Comparison of ENCODE assay signal across 11 cellular contexts in the genomic region with DNA sequence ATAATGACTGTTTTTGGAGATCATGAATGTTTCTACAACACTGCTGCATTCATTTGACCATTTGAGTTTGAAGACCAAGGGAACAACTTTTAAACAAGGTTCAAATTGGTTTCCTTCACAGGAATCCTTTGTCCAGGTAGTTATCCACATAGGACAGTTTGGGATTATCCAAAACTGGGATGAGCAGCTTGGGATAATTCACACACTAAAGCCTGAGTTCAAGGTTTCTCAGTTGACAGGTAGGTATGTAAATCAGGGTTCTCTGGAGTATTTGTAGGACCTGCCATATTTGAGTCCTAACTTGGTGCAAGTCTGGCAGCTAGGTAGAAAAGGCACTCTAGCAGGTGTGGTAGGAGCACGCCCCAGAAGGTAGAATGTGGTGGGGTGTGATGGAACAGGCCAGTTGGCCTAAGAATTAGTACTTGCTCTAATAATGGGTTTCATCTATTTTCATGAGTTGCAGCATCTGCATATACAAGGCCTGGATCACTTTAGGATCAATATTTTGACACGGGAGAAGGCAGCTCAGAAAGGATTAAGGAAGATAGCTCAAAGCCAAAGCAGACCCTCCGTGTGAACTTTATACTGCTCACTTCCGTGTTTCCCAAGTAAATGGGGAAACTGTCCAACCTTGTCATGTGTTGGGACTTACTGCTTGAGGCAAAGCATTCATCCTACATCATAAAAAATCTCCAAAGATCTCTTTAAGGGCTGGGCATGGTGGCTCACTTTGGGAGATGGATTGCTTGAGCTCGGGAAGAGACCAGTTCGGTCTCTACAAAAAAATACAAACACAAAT. TPM values are rescaled to one million over a fixed set of nuclear protein-coding genes. Genes with fewer than 3 reads are reported as not detected.
A peak's percentile ranks its signal among the peaks of the same experiment; 100 is the strongest.
DNase-seq lines count a peak whose midpoint lies in the region; ATAC-seq and TF ChIP-seq lines count a peak whose summit lies in the region.
"Had no signal": no experiment of that assay in that cellular context is flagged by ENCODE, and none has a peak within 500 bp of the region (broad histone marks: within the 10 kb centered on the region; RNA-seq: fewer than 3 reads in every experiment).

No MANE protein-coding gene starts in this region.

- peak overlapping the region; percentile 54 for H3K27ac Mint-ChIP-seq in activated CD4-positive, alpha-beta memory T cell treated with anti-CD3 and anti-CD28 coated beads, Interleukin-2, amount 10 ng/mL, durations not matched to agents 7 days and 5 days
- H3K27ac Mint-ChIP-seq in naive B cell: peak overlapping the region in 4 of 6 donors; percentile 20 to 76 (median 53)

- peak overlapping the region; percentile 92; the same call in 1 of the 2 replicates for H3K4me3 ChIP-seq in HFF-Myc (replicated peaks; ENCODE audit: low read depth, low read length)
- H3K4me3 ChIP-seq: lung, testis had no signal

- H3K9me3 Mint-ChIP-seq in activated CD4-positive, alpha-beta memory T cell treated with anti-CD3 and anti-CD28 coated beads, Interleukin-2, amount 10 ng/mL, durations not matched to agents 7 days and 5 days: no peaks in the 10 kb centered on the region
- no peaks in the 10 kb centered on the region for H3K9me3 Mint-ChIP-seq in naive B cell

- H3K27me3 Mint-ChIP-seq in activated CD4-positive, alpha-beta memory T cell treated with anti-CD3 and anti-CD28 coated beads, Interleukin-2, amount 10 ng/mL, durations not matched to agents 7 days and 5 days: no peaks in the 10 kb centered on the region
- no peaks in the 10 kb centered on the region for H3K27me3 Mint-ChIP-seq in naive B cell

- DNase-seq in CMK (ENCODE audit: low read depth): peak; percentile 44
- no peak for DNase-seq in HFF-Myc (ENCODE audit: extremely low read depth, low read depth)
- DNase-seq in activated CD4-positive, alpha-beta memory T cell treated with anti-CD3 and anti-CD28 coated beads, Interleukin-2, amount 10 ng/mL, durations not matched to agents 7 days and 5 days: no peak
- no peak for DNase-seq in naive B cell
- no peak for DNase-seq in amygdala (lab: John Stamatoyannopoulos, UW)
- DNase-seq in iPS-NIHi11 (ENCODE audit: low spot score): no peak
- DNase-seq: NCI-H1930, testis had no signal

- ATAC-seq in naive B cell (ENCODE audit: low read depth in 2 of 2) (no peak), HG03039 (IDR thresholded peaks at IDR 0.05; ENCODE audit: unreplicated experiment) (no peak), HG03280 (IDR thresholded peaks at IDR 0.05; ENCODE audit: unreplicated experiment) (no peak)

- TF ChIP-seq CTCF in HFF-Myc (IDR thresholded peaks at IDR 0.05; ENCODE audit: low read depth, low read length, missing control alignments): no peak

- POLR2A ChIA-PET in activated CD4-positive, alpha-beta memory T cell treated with anti-CD3 and anti-CD28 coated beads, Interleukin-2, amount 10 ng/mL, durations not matched to agents 7 days and 5 days (lab: Charles Lee): interaction anchor here (1.0 to 10.4 kb wide), 11 partner anchors 7 to 330 kb away, joined by 3 to 264 read pairs (median 40); a partner anchor contains a TSS

- H3K4me3 Mint-ChIP-seq in activated CD4-positive, alpha-beta memory T cell treated with anti-CD3 and anti-CD28 coated beads, Interleukin-2, amount 10 ng/mL, durations not matched to agents 7 days and 5 days: no peak overlapping the region
- H3K4me3 Mint-ChIP-seq in naive B cell: peak overlapping the region in 1 of 8 donors; percentile 52

- CTCF ChIA-PET in activated CD4-positive, alpha-beta memory T cell treated with anti-CD3 and anti-CD28 coated beads, Interleukin-2, amount 10 ng/mL, durations not matched to agents 7 days and 5 days (lab: Charles Lee): interaction anchor here (1.3 to 1.6 kb wide), 3 partner anchors 70 to 329 kb away, joined by 3 to 9 read pairs (median 3); a partner anchor contains a TSS

- H3K36me3 Mint-ChIP-seq in activated CD4-positive, alpha-beta memory T cell treated with anti-CD3 and anti-CD28 coated beads, Interleukin-2, amount 10 ng/mL, durations not matched to agents 7 days and 5 days (ENCODE audit: low read depth): peaks cover 60% of the 10 kb centered on the region
- H3K36me3 Mint-ChIP-seq in naive B cell: peaks cover 11 to 12% of the 10 kb centered on the region in 2 donors

- H3K4me1 Mint-ChIP-seq in activated CD4-positive, alpha-beta memory T cell treated with anti-CD3 and anti-CD28 coated beads, Interleukin-2, amount 10 ng/mL, durations not matched to agents 7 days and 5 days: peaks cover 35% of the 10 kb centered on the region
- H3K4me1 Mint-ChIP-seq in naive B cell: peaks cover 18 to 41% (median 33%) of the 10 kb centered on the region in 3 donors

RNA-seq across cellular contexts. Expression of a gene that starts 14.1 kb away (rescaled TPM):
- total RNA-seq in activated CD4-positive, alpha-beta memory T cell treated with anti-CD3 and anti-CD28 coated beads, Interleukin-2, amount 10 ng/mL, durations not matched to agents 7 days and 5 days: not detected
- under 1 TPM in 1 of 6 donors, not detected in 5; 0.53 TPM for polyA plus RNA-seq in naive B cell (ENCODE audit: low read depth in 6 of 6)

RNA-seq across cellular contexts. Expression of a gene that starts 25.1 kb away (rescaled TPM):
- total RNA-seq in activated CD4-positive, alpha-beta memory T cell treated with anti-CD3 and anti-CD28 coated beads, Interleukin-2, amount 10 ng/mL, durations not matched to agents 7 days and 5 days: 10 to 100 TPM; 56.9 to 58.9 TPM
- 10 to 100 TPM in 5 of 6 donors, 1 to 10 TPM in 1; 9.8 to 30.7 (median 25.9) TPM for polyA plus RNA-seq in naive B cell (ENCODE audit: low read depth in 6 of 6)
